ENCODE assay signal across 9 cellular contexts in the genomic region with DNA sequence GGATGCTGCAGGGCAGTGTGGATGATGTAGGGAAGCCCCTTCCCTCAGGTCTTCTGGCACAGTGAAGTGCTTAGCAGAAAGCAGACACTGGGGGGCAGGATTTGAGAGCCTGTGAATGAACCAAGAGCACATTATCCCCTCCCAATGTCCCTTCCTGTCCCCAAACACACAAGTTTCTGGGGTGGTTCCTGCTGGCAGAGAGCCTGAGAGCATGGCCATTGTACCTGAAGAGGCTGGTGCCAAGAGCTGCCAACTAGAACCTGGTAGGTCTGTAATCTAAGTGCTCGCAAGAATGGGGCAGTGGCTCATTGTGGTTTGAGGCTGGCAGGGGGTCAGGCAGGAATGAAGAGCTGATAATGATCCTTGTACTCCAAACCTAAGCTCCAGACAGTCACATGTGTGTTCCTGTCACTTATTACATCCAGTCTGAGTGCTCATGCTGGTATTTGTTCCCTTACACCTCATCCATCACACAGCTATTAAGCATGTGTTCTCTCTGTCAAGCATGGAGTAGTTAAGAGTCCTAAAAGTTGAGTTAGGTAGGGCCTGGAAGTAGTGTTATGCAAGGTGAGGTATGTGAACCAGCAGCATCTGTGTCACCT. TPM values are rescaled to one million over a fixed set of nuclear protein-coding genes. Genes with fewer than 3 reads are reported as not detected.
DNase-seq lines count a peak whose midpoint lies in the region; ATAC-seq and TF ChIP-seq lines count a peak whose summit lies in the region.
"Had no signal": no experiment of that assay in that cellular context is flagged by ENCODE, and none has a peak within 500 bp of the region (broad histone marks: within the 10 kb centered on the region; RNA-seq: fewer than 3 reads in every experiment).

No MANE protein-coding gene starts in this region.

- H3K27me3 ChIP-seq in lower lobe of right lung (ENCODE audit: low read depth) (no peaks in the 10 kb centered on the region), heart left ventricle (peaks cover 0 to 22% (median 3%) of the 10 kb centered on the region in 9 donors)
- H3K27me3 ChIP-seq in effector memory CD4-positive, alpha-beta T cell (replicated peaks; ENCODE audit: control insufficient read depth, insufficient read depth, low read length, poor library complexity, severe bottlenecking), result no peaks in the 10 kb centered on the region

- H3K36me3 ChIP-seq in lower lobe of right lung, result no peaks in the 10 kb centered on the region
- no peaks in the 10 kb centered on the region for H3K36me3 ChIP-seq in effector memory CD4-positive, alpha-beta T cell (ENCODE audit: control insufficient read depth, insufficient read depth, low read length)
- H3K36me3 ChIP-seq in heart left ventricle, result no peaks in the 10 kb centered on the region

- ATAC-seq in lower lobe of right lung (peak; percentile 91 to 94), heart left ventricle (no peak)

- H3K27ac Mint-ChIP-seq in glutamatergic neuron (ENCODE audit: unreplicated experiment), result no peak overlapping the region
- H3K27ac Mint-ChIP-seq: brain had no signal

- whole genome bisulfite sequencing in heart left ventricle, 4 donors, result 48 to 73% (median 59%) methylated on average over 1 of the region's 1 CpG

- H3K27ac ChIP-seq in lower lobe of right lung, result peak overlapping the region; percentile 24
- no peak overlapping the region for H3K27ac ChIP-seq in effector memory CD4-positive, alpha-beta T cell (ENCODE audit: insufficient read depth, low read length, poor library complexity, severe bottlenecking)
- no peak overlapping the region for H3K27ac ChIP-seq in heart left ventricle

- H3K36me3 Mint-ChIP-seq in glutamatergic neuron (ENCODE audit: unreplicated experiment), result no peaks in the 10 kb centered on the region
- H3K36me3 Mint-ChIP-seq: brain had no signal

- H3K9me3 ChIP-seq in lower lobe of right lung (no peaks in the 10 kb centered on the region), heart left ventricle (peaks cover 0 to 6% (median 0%) of the 10 kb centered on the region in 12 donors)
- no peaks in the 10 kb centered on the region for H3K9me3 ChIP-seq in effector memory CD4-positive, alpha-beta T cell (ENCODE audit: control insufficient read depth, low read length)

- no peak overlapping the region for H3K4me3 ChIP-seq in lower lobe of right lung
- no peak overlapping the region for H3K4me3 ChIP-seq in effector memory CD4-positive, alpha-beta T cell (ENCODE audit: insufficient read depth, low read depth, low read length, poor library complexity, severe bottlenecking)
- no peak overlapping the region for H3K4me3 ChIP-seq in heart left ventricle

- no peaks in the 10 kb centered on the region for H3K4me1 Mint-ChIP-seq in glutamatergic neuron (ENCODE audit: low read depth, unreplicated experiment)
- H3K4me1 Mint-ChIP-seq: brain had no signal

- H3K27me3 Mint-ChIP-seq in glutamatergic neuron (ENCODE audit: unreplicated experiment), result no peaks in the 10 kb centered on the region

- H3K4me1 ChIP-seq in lower lobe of right lung (peaks cover 41% of the 10 kb centered on the region), heart left ventricle (peaks cover 0 to 35% (median 0%) of the 10 kb centered on the region in 12 donors)
- H3K4me1 ChIP-seq in effector memory CD4-positive, alpha-beta T cell (ENCODE audit: control insufficient read depth, insufficient read depth, low read length, poor library complexity, severe bottlenecking), result peaks cover 10% of the 10 kb centered on the region

- in situ Hi-C loops in SK-MEL-5 (cut with HindIII; ENCODE audit: low pct_unique_long_range_greater_than_20kb, low sequenced_read_pairs), result no loop called here

- no peak overlapping the region for H3K4me3 Mint-ChIP-seq in glutamatergic neuron (ENCODE audit: unreplicated experiment)
- H3K4me3 Mint-ChIP-seq: brain had no signal

- TF ChIP-seq CTCF in lower lobe of right lung (IDR thresholded peaks at IDR 0.05) (peak; percentile 35), glutamatergic neuron (IDR thresholded peaks at IDR 0.05; ENCODE audit: partially characterized antibody, unreplicated experiment) (no peak), heart left ventricle (IDR thresholded peaks at IDR 0.05) (peak in 3 of 12 donors; percentile 7 to 20 (median 13))

- no peaks in the 10 kb centered on the region for H3K9me3 Mint-ChIP-seq in glutamatergic neuron (ENCODE audit: unreplicated experiment)

- TF ChIP-seq POLR2A in heart left ventricle (IDR thresholded peaks at IDR 0.05), result no peak

- DNase-seq in ELR (ENCODE audit: low read depth), result peak; percentile 14
- peak; percentile 52 for DNase-seq in HuH-7 (ENCODE audit: low spot score)
- DNase-seq in SK-MEL-5 (ENCODE audit: low read depth, low spot score), result peak; percentile 42
- DNase-seq in lower lobe of right lung, result peak; percentile 84
- DNase-seq in glutamatergic neuron, result no peak
- no peak for DNase-seq in effector memory CD4-positive, alpha-beta T cell
- no peak for DNase-seq in heart left ventricle
- no peak for DNase-seq in DMS53 treated with DMSO at 0.1 percent for 48 hours (lab: John Stamatoyannopoulos, UW; ENCODE audit: unreplicated experiment)

- intact Hi-C loops in lower lobe of right lung (cut with DNase I) (no loop called here), heart left ventricle (cut with DNase I) (loop anchor here in 1 of 10 donors (10.0 kb wide), 1 partner anchor 150 kb away; no protein-coding TSS in a partner anchor)

RNA-seq across cellular contexts. Expression of a gene that starts 6.7 kb away (rescaled TPM):
- total RNA-seq in SK-MEL-5 (2014; rRNA removed; shearing (Covaris generic)), result 0.56 and 1.0 TPM in 2 replicates
- polyA plus RNA-seq in SK-MEL-5 (2015; cell fraction: cytosol; rRNA removed), result 1.8 and 2.1 TPM in 2 replicates
- polyA plus RNA-seq in SK-MEL-5 (2015; cell fraction: nucleus; rRNA removed), result 0.88 TPM in 1 of 2 replicates, not detected in the other
- 47.4 TPM for total RNA-seq in lower lobe of right lung
- total RNA-seq in glutamatergic neuron (ENCODE audit: unreplicated experiment), result not detected
- 10 to 100 TPM in 2 of 9 donors, 1 to 10 TPM in 7; 1.2 to 52.6 (median 2.4) TPM for total RNA-seq in heart left ventricle
- 1 to 10 TPM in 1 of 2 donors, under 1 TPM in 1; 0.61 to 1.6 TPM for polyA plus RNA-seq in heart left ventricle

RNA-seq across cellular contexts. Expression of a gene that starts 27.4 kb away (rescaled TPM):
- not detected in 2 replicates for total RNA-seq in SK-MEL-5 (2014; rRNA removed; shearing (Covaris generic))
- not detected in 2 replicates for polyA plus RNA-seq in SK-MEL-5 (2015; cell fraction: cytosol; rRNA removed)
- polyA plus RNA-seq in SK-MEL-5 (2015; cell fraction: nucleus; rRNA removed), result not detected in 2 replicates
- total RNA-seq in lower lobe of right lung (not detected), glutamatergic neuron (ENCODE audit: unreplicated experiment) (not detected), heart left ventricle (under 1 TPM in 2 of 9 donors, not detected in 7; 0.20 to 0.27 TPM)
- not detected for polyA plus RNA-seq in heart left ventricle

Comparison
In these comparisons a context has a peak if more than half of its experiments do, and no peak if none do; other contexts are left out.
1. DNase-seq: peak in ELR (single experiment), HuH-7 (single experiment), SK-MEL-5 (single experiment) and lower lobe of right lung (single experiment); none in glutamatergic neuron (single experiment), effector memory CD4-positive, alpha-beta T cell (0 of 3), heart left ventricle (0 of 5) and DMS53 treated with DMSO at 0.1 percent for 48 hours (single experiment).
2. ATAC-seq: peak in lower lobe of right lung (2 of 2); none in heart left ventricle (0 of 4).